In genomic region chr2:158497486-158497885, GRCh38 we compare ENCODE assay signal across 1 cellular context.
A peak's percentile ranks its signal among the peaks of the same experiment; 100 is the strongest.
TF ChIP-seq lines count a peak whose summit lies in the region.

No MANE protein-coding gene starts in this region.

TF ChIP-seq in K562, 482 proteins besides CTCF, POLR2A, EP300 and RAD21 (continued from another document and continues in another):
- TF ChIP-seq, protein P1, sequence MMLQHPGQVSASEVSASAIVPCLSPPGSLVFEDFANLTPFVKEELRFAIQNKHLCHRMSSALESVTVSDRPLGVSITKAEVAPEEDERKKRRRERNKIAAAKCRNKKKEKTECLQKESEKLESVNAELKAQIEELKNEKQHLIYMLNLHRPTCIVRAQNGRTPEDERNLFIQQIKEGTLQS (IDR thresholded peaks at IDR 0.05) = peak; percentile 80
- TF ChIP-seq, protein P1 (CRISPR knock-in tag; conservative IDR thresholded peaks at IDR 0.05) = no peak
- TF ChIP-seq, protein P2, sequence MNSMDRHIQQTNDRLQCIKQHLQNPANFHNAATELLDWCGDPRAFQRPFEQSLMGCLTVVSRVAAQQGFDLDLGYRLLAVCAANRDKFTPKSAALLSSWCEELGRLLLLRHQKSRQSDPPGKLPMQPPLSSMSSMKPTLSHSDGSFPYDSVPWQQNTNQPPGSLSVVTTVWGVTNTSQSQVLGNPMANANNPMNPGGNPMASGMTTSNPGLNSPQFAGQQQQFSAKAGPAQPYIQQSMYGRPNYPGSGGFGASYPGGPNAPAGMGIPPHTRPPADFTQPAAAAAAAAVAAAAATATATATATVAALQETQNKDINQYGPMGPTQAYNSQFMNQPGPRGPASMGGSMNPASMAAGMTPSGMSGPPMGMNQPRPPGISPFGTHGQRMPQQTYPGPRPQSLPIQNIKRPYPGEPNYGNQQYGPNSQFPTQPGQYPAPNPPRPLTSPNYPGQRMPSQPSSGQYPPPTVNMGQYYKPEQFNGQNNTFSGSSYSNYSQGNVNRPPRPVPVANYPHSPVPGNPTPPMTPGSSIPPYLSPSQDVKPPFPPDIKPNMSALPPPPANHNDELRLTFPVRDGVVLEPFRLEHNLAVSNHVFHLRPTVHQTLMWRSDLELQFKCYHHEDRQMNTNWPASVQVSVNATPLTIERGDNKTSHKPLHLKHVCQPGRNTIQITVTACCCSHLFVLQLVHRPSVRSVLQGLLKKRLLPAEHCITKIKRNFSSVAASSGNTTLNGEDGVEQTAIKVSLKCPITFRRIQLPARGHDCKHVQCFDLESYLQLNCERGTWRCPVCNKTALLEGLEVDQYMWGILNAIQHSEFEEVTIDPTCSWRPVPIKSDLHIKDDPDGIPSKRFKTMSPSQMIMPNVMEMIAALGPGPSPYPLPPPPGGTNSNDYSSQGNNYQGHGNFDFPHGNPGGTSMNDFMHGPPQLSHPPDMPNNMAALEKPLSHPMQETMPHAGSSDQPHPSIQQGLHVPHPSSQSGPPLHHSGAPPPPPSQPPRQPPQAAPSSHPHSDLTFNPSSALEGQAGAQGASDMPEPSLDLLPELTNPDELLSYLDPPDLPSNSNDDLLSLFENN (IDR thresholded peaks at IDR 0.05; ENCODE audit: low read depth in 2 of 2, low read length in 2 of 2) = no peak
- TF ChIP-seq ZKSCAN8 (CRISPR knock-in tag; IDR thresholded peaks at IDR 0.05) (no peak), ZNF232 (CRISPR knock-in tag; IDR thresholded peaks at IDR 0.05) (no peak), ZBTB7A (IDR thresholded peaks at IDR 0.05; ENCODE audit: borderline replicate concordance, control insufficient read depth, low read depth, low read length) (no peak), RHOXF2B (CRISPR knock-in tag; conservative IDR thresholded peaks at IDR 0.05) (no peak), FOXJ2 (tag; IDR thresholded peaks at IDR 0.05) (no peak), PRDM10 (IDR thresholded peaks at IDR 0.05; ENCODE audit: partially characterized antibody) (no peak), PCBP2 (IDR thresholded peaks at IDR 0.05; ENCODE audit: low read depth, low read length, poor library complexity, severe bottlenecking) (no peak), ZNF57 (CRISPR knock-in tag; IDR thresholded peaks at IDR 0.05) (no peak), TCF3 (CRISPR knock-in tag; IDR thresholded peaks at IDR 0.05) (peak; percentile 30), CEBPB (tag; IDR thresholded peaks at IDR 0.05) (0 out of 2 replicates have a peak, but pooled peaks have one; percentile 22), E2F1 (CRISPR knock-in tag; IDR thresholded peaks at IDR 0.05) (no peak), NR4A1 (CRISPR knock-in tag; IDR thresholded peaks at IDR 0.05) (no peak), NR4A1 (tag; IDR thresholded peaks at IDR 0.05) (no peak), CREB1 (IDR thresholded peaks at IDR 0.05) (no peak), CREB1 (CRISPR knock-in tag; IDR thresholded peaks at IDR 0.05) (no peak), DACH1 (IDR thresholded peaks at IDR 0.05; ENCODE audit: partially characterized antibody) (no peak), CHD4 (IDR thresholded peaks at IDR 0.05; ENCODE audit: insufficient read depth, insufficient replicate concordance, low read depth, low read length, poor library complexity, severe bottlenecking) (no peak), FOS (IDR thresholded peaks at IDR 0.05; ENCODE audit: extremely low read depth, insufficient read length) (no peak), ZNF253 (CRISPR knock-in tag; conservative IDR thresholded peaks at IDR 0.05) (no peak), HDAC6 (IDR thresholded peaks at IDR 0.05; ENCODE audit: low read depth, low read length) (no peak), DPF2 (IDR thresholded peaks at IDR 0.05) (peak; percentile 55), TAF15 (IDR thresholded peaks at IDR 0.05; ENCODE audit: low read depth, low read length) (no peak), FOSL1 (tag; conservative IDR thresholded peaks at IDR 0.05) (peak; percentile 54), STAT5A (IDR thresholded peaks at IDR 0.05; ENCODE audit: borderline replicate concordance, low read length) (peak; percentile 29; the same call in 1 of the 2 replicates), ZZZ3 (IDR thresholded peaks at IDR 0.05) (no peak), ATF7 (IDR thresholded peaks at IDR 0.05) (no peak), ELF4 (CRISPR knock-in tag; IDR thresholded peaks at IDR 0.05) (no peak), SRSF3 (IDR thresholded peaks at IDR 0.05; ENCODE audit: insufficient read depth, low read length) (no peak), ZNF561 (CRISPR knock-in tag; conservative IDR thresholded peaks at IDR 0.05) (no peak), TAF9B (IDR thresholded peaks at IDR 0.05; ENCODE audit: partially characterized antibody) (no peak), TCFL5 (CRISPR knock-in tag; conservative IDR thresholded peaks at IDR 0.05) (no peak), ZNF23 (CRISPR knock-in tag; IDR thresholded peaks at IDR 0.05) (no peak), SLC30A9 (CRISPR knock-in tag; IDR thresholded peaks at IDR 0.05) (no peak), RFX5 (IDR thresholded peaks at IDR 0.05; ENCODE audit: low read depth, low read length) (no peak), YBX1 (IDR thresholded peaks at IDR 0.05) (no peak), ZFPM2 (CRISPR knock-in tag; IDR thresholded peaks at IDR 0.05) (no peak), NONO (IDR thresholded peaks at IDR 0.05; ENCODE audit: low read depth in 2 of 2, low read length in 1 of 2) (no peak), HCFC1 (IDR thresholded peaks at IDR 0.05; ENCODE audit: low read depth, low read length) (no peak), BHLHE40 (IDR thresholded peaks at IDR 0.05; ENCODE audit: low read length) (no peak), CCAR2 (IDR thresholded peaks at IDR 0.05; ENCODE audit: low read depth, low read length) (no peak), TCF7 (IDR thresholded peaks at IDR 0.05; ENCODE audit: borderline replicate concordance) (no peak), GATAD2B (IDR thresholded peaks at IDR 0.05; ENCODE audit: borderline replicate concordance) (no peak), SMARCA4 (IDR thresholded peaks at IDR 0.05) (peak; percentile 23; the same call in 1 of the 2 replicates)
- TF ChIP-seq, protein P3, sequence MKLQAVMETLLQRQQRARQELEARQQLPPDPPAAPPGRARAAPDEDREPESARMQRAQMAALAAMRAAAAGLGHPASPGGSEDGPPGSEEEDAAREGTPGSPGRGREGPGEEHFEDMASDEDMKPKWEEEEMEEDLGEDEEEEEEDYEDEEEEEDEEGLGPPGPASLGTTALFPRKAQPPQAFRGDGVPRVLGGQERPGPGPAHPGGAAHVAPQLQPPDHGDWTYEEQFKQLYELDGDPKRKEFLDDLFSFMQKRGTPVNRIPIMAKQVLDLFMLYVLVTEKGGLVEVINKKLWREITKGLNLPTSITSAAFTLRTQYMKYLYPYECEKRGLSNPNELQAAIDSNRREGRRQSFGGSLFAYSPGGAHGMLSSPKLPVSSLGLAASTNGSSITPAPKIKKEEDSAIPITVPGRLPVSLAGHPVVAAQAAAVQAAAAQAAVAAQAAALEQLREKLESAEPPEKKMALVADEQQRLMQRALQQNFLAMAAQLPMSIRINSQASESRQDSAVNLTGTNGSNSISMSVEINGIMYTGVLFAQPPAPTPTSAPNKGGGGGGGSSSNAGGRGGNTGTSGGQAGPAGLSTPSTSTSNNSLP (IDR thresholded peaks at IDR 0.05; ENCODE audit: borderline replicate concordance, low read depth, low read length) = no peak
- TF ChIP-seq, protein P4, sequence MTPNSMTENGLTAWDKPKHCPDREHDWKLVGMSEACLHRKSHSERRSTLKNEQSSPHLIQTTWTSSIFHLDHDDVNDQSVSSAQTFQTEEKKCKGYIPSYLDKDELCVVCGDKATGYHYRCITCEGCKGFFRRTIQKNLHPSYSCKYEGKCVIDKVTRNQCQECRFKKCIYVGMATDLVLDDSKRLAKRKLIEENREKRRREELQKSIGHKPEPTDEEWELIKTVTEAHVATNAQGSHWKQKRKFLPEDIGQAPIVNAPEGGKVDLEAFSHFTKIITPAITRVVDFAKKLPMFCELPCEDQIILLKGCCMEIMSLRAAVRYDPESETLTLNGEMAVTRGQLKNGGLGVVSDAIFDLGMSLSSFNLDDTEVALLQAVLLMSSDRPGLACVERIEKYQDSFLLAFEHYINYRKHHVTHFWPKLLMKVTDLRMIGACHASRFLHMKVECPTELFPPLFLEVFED (CRISPR knock-in tag; conservative IDR thresholded peaks at IDR 0.05) = no peak
- TF ChIP-seq, protein P5, sequence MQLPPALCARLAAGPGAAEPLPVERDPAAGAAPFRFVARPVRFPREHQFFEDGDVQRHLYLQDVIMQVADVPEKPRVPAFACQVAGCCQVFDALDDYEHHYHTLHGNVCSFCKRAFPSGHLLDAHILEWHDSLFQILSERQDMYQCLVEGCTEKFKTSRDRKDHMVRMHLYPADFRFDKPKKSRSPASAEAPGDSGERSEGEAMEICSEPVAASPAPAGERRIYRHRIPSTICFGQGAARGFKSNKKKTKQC (CRISPR knock-in tag; IDR thresholded peaks at IDR 0.05) = no peak
- TF ChIP-seq, protein P6, sequence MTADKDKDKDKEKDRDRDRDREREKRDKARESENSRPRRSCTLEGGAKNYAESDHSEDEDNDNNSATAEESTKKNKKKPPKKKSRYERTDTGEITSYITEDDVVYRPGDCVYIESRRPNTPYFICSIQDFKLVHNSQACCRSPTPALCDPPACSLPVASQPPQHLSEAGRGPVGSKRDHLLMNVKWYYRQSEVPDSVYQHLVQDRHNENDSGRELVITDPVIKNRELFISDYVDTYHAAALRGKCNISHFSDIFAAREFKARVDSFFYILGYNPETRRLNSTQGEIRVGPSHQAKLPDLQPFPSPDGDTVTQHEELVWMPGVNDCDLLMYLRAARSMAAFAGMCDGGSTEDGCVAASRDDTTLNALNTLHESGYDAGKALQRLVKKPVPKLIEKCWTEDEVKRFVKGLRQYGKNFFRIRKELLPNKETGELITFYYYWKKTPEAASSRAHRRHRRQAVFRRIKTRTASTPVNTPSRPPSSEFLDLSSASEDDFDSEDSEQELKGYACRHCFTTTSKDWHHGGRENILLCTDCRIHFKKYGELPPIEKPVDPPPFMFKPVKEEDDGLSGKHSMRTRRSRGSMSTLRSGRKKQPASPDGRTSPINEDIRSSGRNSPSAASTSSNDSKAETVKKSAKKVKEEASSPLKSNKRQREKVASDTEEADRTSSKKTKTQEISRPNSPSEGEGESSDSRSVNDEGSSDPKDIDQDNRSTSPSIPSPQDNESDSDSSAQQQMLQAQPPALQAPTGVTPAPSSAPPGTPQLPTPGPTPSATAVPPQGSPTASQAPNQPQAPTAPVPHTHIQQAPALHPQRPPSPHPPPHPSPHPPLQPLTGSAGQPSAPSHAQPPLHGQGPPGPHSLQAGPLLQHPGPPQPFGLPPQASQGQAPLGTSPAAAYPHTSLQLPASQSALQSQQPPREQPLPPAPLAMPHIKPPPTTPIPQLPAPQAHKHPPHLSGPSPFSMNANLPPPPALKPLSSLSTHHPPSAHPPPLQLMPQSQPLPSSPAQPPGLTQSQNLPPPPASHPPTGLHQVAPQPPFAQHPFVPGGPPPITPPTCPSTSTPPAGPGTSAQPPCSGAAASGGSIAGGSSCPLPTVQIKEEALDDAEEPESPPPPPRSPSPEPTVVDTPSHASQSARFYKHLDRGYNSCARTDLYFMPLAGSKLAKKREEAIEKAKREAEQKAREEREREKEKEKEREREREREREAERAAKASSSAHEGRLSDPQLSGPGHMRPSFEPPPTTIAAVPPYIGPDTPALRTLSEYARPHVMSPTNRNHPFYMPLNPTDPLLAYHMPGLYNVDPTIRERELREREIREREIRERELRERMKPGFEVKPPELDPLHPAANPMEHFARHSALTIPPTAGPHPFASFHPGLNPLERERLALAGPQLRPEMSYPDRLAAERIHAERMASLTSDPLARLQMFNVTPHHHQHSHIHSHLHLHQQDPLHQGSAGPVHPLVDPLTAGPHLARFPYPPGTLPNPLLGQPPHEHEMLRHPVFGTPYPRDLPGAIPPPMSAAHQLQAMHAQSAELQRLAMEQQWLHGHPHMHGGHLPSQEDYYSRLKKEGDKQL (CRISPR knock-in tag; IDR thresholded peaks at IDR 0.05; ENCODE audit: borderline replicate concordance) = no peak
- TF ChIP-seq, protein P7, sequence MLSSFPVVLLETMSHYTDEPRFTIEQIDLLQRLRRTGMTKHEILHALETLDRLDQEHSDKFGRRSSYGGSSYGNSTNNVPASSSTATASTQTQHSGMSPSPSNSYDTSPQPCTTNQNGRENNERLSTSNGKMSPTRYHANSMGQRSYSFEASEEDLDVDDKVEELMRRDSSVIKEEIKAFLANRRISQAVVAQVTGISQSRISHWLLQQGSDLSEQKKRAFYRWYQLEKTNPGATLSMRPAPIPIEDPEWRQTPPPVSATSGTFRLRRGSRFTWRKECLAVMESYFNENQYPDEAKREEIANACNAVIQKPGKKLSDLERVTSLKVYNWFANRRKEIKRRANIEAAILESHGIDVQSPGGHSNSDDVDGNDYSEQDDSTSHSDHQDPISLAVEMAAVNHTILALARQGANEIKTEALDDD (IDR thresholded peaks at IDR 0.05) = peak; percentile 67; the same call in 1 of the 2 replicates
